In genomic region chr15:98311566-98312188, GRCh38 we compare ENCODE assay signal across 1 cellular context.
TF ChIP-seq lines count a peak whose summit lies in the region.

No MANE protein-coding gene starts in this region.

TF ChIP-seq in HepG2, 621 proteins besides CTCF, POLR2A, EP300 and RAD21 (continued from another document):
- no peak for TF ChIP-seq MNT (IDR thresholded peaks at IDR 0.05)
- peak; percentile 88 for TF ChIP-seq ATF7 (IDR thresholded peaks at IDR 0.05)
- TF ChIP-seq ATF7 (CRISPR knock-in tag; IDR thresholded peaks at IDR 0.05) = no peak
- no peak for TF ChIP-seq ZNF639 (CRISPR knock-in tag; conservative IDR thresholded peaks at IDR 0.05)
- no peak for TF ChIP-seq ATF3 (CRISPR knock-in tag; IDR thresholded peaks at IDR 0.05)
- no peak for TF ChIP-seq TFDP2 (CRISPR knock-in tag; IDR thresholded peaks at IDR 0.05)
- TF ChIP-seq ZKSCAN5 (CRISPR knock-in tag; IDR thresholded peaks at IDR 0.05) = no peak
- TF ChIP-seq ZNF792 (CRISPR knock-in tag; IDR thresholded peaks at IDR 0.05) = no peak
- no peak for TF ChIP-seq ZBTB8A (CRISPR knock-in tag; IDR thresholded peaks at IDR 0.05; ENCODE audit: borderline replicate concordance, low read depth)
- TF ChIP-seq MIER3 (CRISPR knock-in tag; IDR thresholded peaks at IDR 0.05; ENCODE audit: borderline replicate concordance) = no peak
- 0 out of 4 replicates have a peak, but pooled peaks of 1 of the 2 experiments have one; percentile 37 for TF ChIP-seq KLF16 (CRISPR knock-in tag; IDR thresholded peaks at IDR 0.05)
- TF ChIP-seq CREB1 (IDR thresholded peaks at IDR 0.05) = peak; percentile 85
- 0 out of 2 replicates have a peak, but pooled peaks have one; percentile 1 for TF ChIP-seq CREB1 (CRISPR knock-in tag; IDR thresholded peaks at IDR 0.05)
- no peak for TF ChIP-seq PLRG1 (conservative IDR thresholded peaks at IDR 0.05)
- TF ChIP-seq CEBPB (IDR thresholded peaks at IDR 0.05; ENCODE audit: borderline replicate concordance, low read depth, low read length) = peak; percentile 70
- TF ChIP-seq AKAP8 (CRISPR knock-in tag; IDR thresholded peaks at IDR 0.05) = no peak
- no peak for TF ChIP-seq MLLT10 (CRISPR knock-in tag; IDR thresholded peaks at IDR 0.05)
- 0 out of 2 replicates have a peak, but pooled peaks have one; percentile 36 for TF ChIP-seq SMAD3 (CRISPR knock-in tag; IDR thresholded peaks at IDR 0.05)
- 0 out of 2 replicates have a peak, but pooled peaks have one; percentile 13 for TF ChIP-seq ARID5B (CRISPR knock-in tag; IDR thresholded peaks at IDR 0.05)
